ENCODE assay signal across 1 cellular context in genomic region chr19:42529248-42529764, GRCh38.
TF ChIP-seq lines count a peak whose summit lies in the region.

No MANE protein-coding gene starts in this region.

TF ChIP-seq in HepG2, 621 proteins besides CTCF, POLR2A, EP300 and RAD21 (continued from another document):
- TF ChIP-seq AKNA (CRISPR knock-in tag; IDR thresholded peaks at IDR 0.05; ENCODE audit: borderline replicate concordance), result no peak
- TF ChIP-seq FOXP4 (CRISPR knock-in tag; IDR thresholded peaks at IDR 0.05), result peak; percentile 36; the same call in 1 of the 2 replicates
- TF ChIP-seq MXD4 (CRISPR knock-in tag; IDR thresholded peaks at IDR 0.05), result peak; percentile 21; the same call in 1 of the 2 replicates
- TF ChIP-seq ZNF225 (CRISPR knock-in tag; IDR thresholded peaks at IDR 0.05), result no peak
- peak; percentile 47; the same call in 1 of the 2 replicates for TF ChIP-seq ZNF788 (CRISPR knock-in tag; IDR thresholded peaks at IDR 0.05; ENCODE audit: borderline replicate concordance)
TF ChIP-seq in HepG2: peak in this region for 131.
